In the genomic region with DNA sequence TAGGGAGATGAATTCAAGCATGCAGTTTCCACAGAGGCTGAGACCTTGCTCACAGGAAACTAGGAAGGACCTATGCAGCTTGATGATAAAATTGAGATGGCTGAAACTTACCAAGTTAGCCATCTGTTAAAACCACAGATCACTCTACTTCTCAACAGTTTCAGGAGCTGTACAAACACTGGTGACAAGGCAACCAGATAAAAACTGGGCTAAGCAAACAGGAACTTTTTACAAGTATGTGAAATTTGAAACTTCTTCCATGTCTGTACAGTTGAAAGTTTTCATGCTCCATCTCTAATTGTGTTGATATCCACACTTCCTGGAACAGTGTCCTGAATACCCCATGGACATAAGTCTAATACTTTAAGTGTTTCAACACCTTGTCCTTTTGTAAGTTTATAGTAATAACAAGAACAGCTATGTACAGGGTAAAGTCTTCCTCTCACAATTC, we compare ENCODE assay signal across 8 cellular contexts.
DNase-seq lines count a peak whose midpoint lies in the region; ATAC-seq and TF ChIP-seq lines count a peak whose summit lies in the region.

No MANE protein-coding gene starts in this region.

- peak overlapping the region; percentile 90 for H3K27ac ChIP-seq in MM.1S (ENCODE audit: low read length)
- H3K27ac ChIP-seq in psoas muscle = no peak overlapping the region

- peak overlapping the region; percentile 30; the same call in 1 of the 2 replicates for H3K9ac ChIP-seq in MM.1S (ENCODE audit: low read length)

- intact Hi-C loops in psoas muscle (cut with DNase I) (loop anchor here in 1 of 2 donors (10.0 kb wide), 1 partner anchor 688 kb away; no protein-coding TSS in a partner anchor), posterior cingulate gyrus (cut with DNase I) (no loop called here)

- ATAC-seq in activated T-cell treated with anti-CD3 and anti-CD28 coated beads, Interleukin-2, amount 50 U/mL, for 72 hours (replicated peaks in 1 of 2) = peak; percentile 78 to 84
- no peak for ATAC-seq in psoas muscle

- no peaks in the 10 kb centered on the region for H3K79me2 ChIP-seq in MM.1S (ENCODE audit: low read length)

- H2AFZ ChIP-seq in MM.1S (ENCODE audit: low read length) = no peak overlapping the region

- POLR2A ChIA-PET in activated CD4-positive, alpha-beta T cell treated with anti-CD3 and anti-CD28 coated beads, Interleukin-2, amount 10 ng/mL, durations not matched to agents 7 days and 5 days (lab: Charles Lee) = no interaction called here

- peaks cover 28% of the 10 kb centered on the region for H3F3A ChIP-seq in MM.1S (ENCODE audit: insufficient read depth, low read length)

- no peaks in the 10 kb centered on the region for H3K9me2 ChIP-seq in MM.1S (replicated peaks; ENCODE audit: insufficient read depth, low read length)

- peaks cover 14% of the 10 kb centered on the region for H3K4me1 Mint-ChIP-seq in activated T-cell treated with anti-CD3 and anti-CD28 coated beads, Interleukin-2, amount 50 U/mL, for 72 hours (ENCODE audit: low read depth)
- H3K4me1 Mint-ChIP-seq in HFFc6 (ENCODE audit: low read depth) = peaks cover 17% of the 10 kb centered on the region
- peaks cover 7% of the 10 kb centered on the region for H3K4me1 Mint-ChIP-seq in activated CD4-positive, alpha-beta T cell treated with anti-CD3 and anti-CD28 coated beads, Interleukin-2, amount 10 ng/mL, durations not matched to agents 7 days and 5 days

- H3K4me2 ChIP-seq in MM.1S (ENCODE audit: low read depth, low read length) = peak overlapping the region; percentile 33

- H3K9me3 ChIP-seq in MM.1S (replicated peaks; ENCODE audit: insufficient read depth, low read length) (no peaks in the 10 kb centered on the region), psoas muscle (no peaks in the 10 kb centered on the region)

- TF ChIP-seq CTCF in HFFc6 (IDR thresholded peaks at IDR 0.05) (no peak), MM.1S (IDR thresholded peaks at IDR 0.05; ENCODE audit: low read length) (no peak), fibroblast of mammary gland (conservative IDR thresholded peaks at IDR 0.05; ENCODE audit: control insufficient read depth, insufficient read depth, low read depth, low read length) (no peak), psoas muscle (IDR thresholded peaks at IDR 0.05) (no peak)

- peak overlapping the region; percentile 13 to 72 for H3K4me3 Mint-ChIP-seq in activated T-cell treated with anti-CD3 and anti-CD28 coated beads, Interleukin-2, amount 50 U/mL, for 72 hours
- peak overlapping the region; percentile 16 for H3K4me3 Mint-ChIP-seq in HFFc6
- no peak overlapping the region for H3K4me3 Mint-ChIP-seq in activated CD4-positive, alpha-beta T cell treated with anti-CD3 and anti-CD28 coated beads, Interleukin-2, amount 10 ng/mL, durations not matched to agents 7 days and 5 days

- H3K36me3 ChIP-seq in MM.1S (replicated peaks; ENCODE audit: insufficient read depth, low read length) = no peaks in the 10 kb centered on the region
- H3K36me3 ChIP-seq in psoas muscle (ENCODE audit: insufficient read depth in 1 of 2, low read depth in 1 of 2) = peaks cover 2 to 64% of the 10 kb centered on the region in 2 donors

- H3K9me3 Mint-ChIP-seq in activated T-cell treated with anti-CD3 and anti-CD28 coated beads, Interleukin-2, amount 50 U/mL, for 72 hours = no peaks in the 10 kb centered on the region
- no peaks in the 10 kb centered on the region for H3K9me3 Mint-ChIP-seq in HFFc6
- no peaks in the 10 kb centered on the region for H3K9me3 Mint-ChIP-seq in activated CD4-positive, alpha-beta T cell treated with anti-CD3 and anti-CD28 coated beads, Interleukin-2, amount 10 ng/mL, durations not matched to agents 7 days and 5 days

- peaks cover 0 to 3% of the 10 kb centered on the region in 2 donors for H3K36me3 Mint-ChIP-seq in activated T-cell treated with anti-CD3 and anti-CD28 coated beads, Interleukin-2, amount 50 U/mL, for 72 hours (ENCODE audit: insufficient read depth in 2 of 2)
- H3K36me3 Mint-ChIP-seq in HFFc6 (ENCODE audit: low read depth) = peaks cover 14% of the 10 kb centered on the region
- peaks cover under 1% of the 10 kb centered on the region for H3K36me3 Mint-ChIP-seq in activated CD4-positive, alpha-beta T cell treated with anti-CD3 and anti-CD28 coated beads, Interleukin-2, amount 10 ng/mL, durations not matched to agents 7 days and 5 days (ENCODE audit: low read depth)

- H3K4me3 ChIP-seq in MM.1S (ENCODE audit: low read length) (no peak overlapping the region), fibroblast of mammary gland (ENCODE audit: control insufficient read depth, low read depth, low read length) (no peak overlapping the region), psoas muscle (no peak overlapping the region)

- no peaks in the 10 kb centered on the region for H3K27me3 ChIP-seq in MM.1S (replicated peaks; ENCODE audit: insufficient read depth, low read length)
- H3K27me3 ChIP-seq in psoas muscle (ENCODE audit: insufficient read depth in 3 of 3, low read length in 2 of 3) = no peaks in the 10 kb centered on the region

- DNase-seq in activated T-cell treated with anti-CD3 and anti-CD28 coated beads, Interleukin-2, amount 50 U/mL, for 72 hours = no peak
- no peak for DNase-seq in activated T-cell treated with anti-CD3 and anti-CD28 coated beads, Interleukin-2, amount 50 U/mL, for 48 hours
- DNase-seq in HFFc6 = peak; percentile 78
- peak; percentile 91 for DNase-seq in MM.1S
- DNase-seq in fibroblast of mammary gland (ENCODE audit: low read depth) = peak; percentile 82
- no peak for DNase-seq in psoas muscle
- DNase-seq in posterior cingulate gyrus = no peak
- no peak for DNase-seq in activated CD4-positive, alpha-beta T cell treated with anti-CD3 and anti-CD28 coated beads, Interleukin-2, amount 10 ng/mL, durations not matched to agents 7 days and 5 days

- no peaks in the 10 kb centered on the region for H3K27me3 Mint-ChIP-seq in activated T-cell treated with anti-CD3 and anti-CD28 coated beads, Interleukin-2, amount 50 U/mL, for 72 hours (ENCODE audit: low read depth)
- H3K27me3 Mint-ChIP-seq in HFFc6 (ENCODE audit: insufficient read depth) = peaks cover 1% of the 10 kb centered on the region; the same call in 1 of the 2 replicates
- H3K27me3 Mint-ChIP-seq in activated CD4-positive, alpha-beta T cell treated with anti-CD3 and anti-CD28 coated beads, Interleukin-2, amount 10 ng/mL, durations not matched to agents 7 days and 5 days = no peaks in the 10 kb centered on the region

- H4K20me1 ChIP-seq in MM.1S (ENCODE audit: insufficient read depth, low read length) = no peaks in the 10 kb centered on the region

- H3K4me1 ChIP-seq in MM.1S (ENCODE audit: low read length) = peaks cover 35% of the 10 kb centered on the region
- no peaks in the 10 kb centered on the region for H3K4me1 ChIP-seq in psoas muscle

- H3K27ac Mint-ChIP-seq in activated T-cell treated with anti-CD3 and anti-CD28 coated beads, Interleukin-2, amount 50 U/mL, for 72 hours = peak overlapping the region; percentile 93
- peak overlapping the region; percentile 76 for H3K27ac Mint-ChIP-seq in HFFc6
- no peak overlapping the region for H3K27ac Mint-ChIP-seq in activated CD4-positive, alpha-beta T cell treated with anti-CD3 and anti-CD28 coated beads, Interleukin-2, amount 10 ng/mL, durations not matched to agents 7 days and 5 days

- CTCF ChIA-PET in activated CD4-positive, alpha-beta T cell treated with anti-CD3 and anti-CD28 coated beads, Interleukin-2, amount 10 ng/mL, durations not matched to agents 7 days and 5 days (lab: Charles Lee) = interaction anchor here (1.8 kb wide), 2 partner anchors 229 to 237 kb away, joined by 4 to 8 read pairs; no protein-coding TSS in a partner anchor

Comparison
In these comparisons a context has a peak if more than half of its experiments do, and no peak if none do; other contexts are left out.
1. ATAC-seq: peak in activated T-cell treated with anti-CD3 and anti-CD28 coated beads, Interleukin-2, amount 50 U/mL, for 72 hours (2 of 2); none in psoas muscle (0 of 4).
2. DNase-seq: peak in HFFc6 (single experiment), MM.1S (single experiment) and fibroblast of mammary gland (single experiment); none in activated T-cell treated with anti-CD3 and anti-CD28 coated beads, Interleukin-2, amount 50 U/mL, for 72 hours (0 of 2), activated T-cell treated with anti-CD3 and anti-CD28 coated beads, Interleukin-2, amount 50 U/mL, for 48 hours (0 of 2), psoas muscle (0 of 2), posterior cingulate gyrus (0 of 10) and activated CD4-positive, alpha-beta T cell treated with anti-CD3 and anti-CD28 coated beads, Interleukin-2, amount 10 ng/mL, durations not matched to agents 7 days and 5 days (single experiment).